In the genomic region with DNA sequence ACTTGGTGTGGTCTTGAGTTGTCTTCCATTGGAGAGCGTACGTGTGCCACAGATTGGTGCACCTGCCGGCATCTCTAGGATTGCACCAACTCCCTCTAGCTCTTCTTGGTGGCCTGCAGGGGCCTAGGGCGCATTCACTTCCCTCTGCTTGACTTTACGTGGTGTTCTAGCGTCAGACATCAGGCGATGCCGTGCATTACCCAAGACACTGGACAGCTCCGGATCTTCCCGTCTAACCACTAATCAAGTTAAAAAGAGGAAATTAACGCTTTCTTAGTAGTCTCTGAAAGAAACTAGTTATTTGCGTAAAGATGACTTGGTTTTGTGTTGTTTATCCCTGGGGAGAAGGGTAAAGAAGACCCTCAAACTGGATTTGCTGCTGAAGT, we compare ENCODE assay signal across 8 cellular contexts. TPM values are rescaled to one million over a fixed set of nuclear protein-coding genes. Genes with fewer than 3 reads are reported as not detected.
DNase-seq lines count a peak whose midpoint lies in the region; ATAC-seq, FAIRE-seq and TF ChIP-seq lines count a peak whose summit lies in the region.

No MANE protein-coding gene starts in this region.

- ATAC-seq in GM21515 (IDR thresholded peaks at IDR 0.05; ENCODE audit: unreplicated experiment) (peak; percentile 26), Right ventricle myocardium superior (ENCODE audit: poor library complexity) (peak; percentile 58), pancreas (peak in 3 of 4 donors; percentile 13 to 43 (median 36)), GM18870 (IDR thresholded peaks at IDR 0.05; ENCODE audit: unreplicated experiment) (no peak)

- CTCF ChIA-PET in activated naive CD4-positive, alpha-beta T cell treated with anti-CD3 and anti-CD28 coated beads, Interleukin-2, amount 10 ng/mL, durations not matched to agents 7 days and 5 days (lab: Charles Lee), result interaction anchor here (0.7 to 2.4 kb wide), 9 partner anchors 27 to 179 kb away, joined by 3 to 8 read pairs (median 4); a partner anchor contains a TSS

- H3K27ac Mint-ChIP-seq in activated naive CD4-positive, alpha-beta T cell treated with anti-CD3 and anti-CD28 coated beads, Interleukin-2, amount 10 ng/mL, durations not matched to agents 7 days and 5 days, result peak overlapping the region; percentile 85

- peak overlapping the region; percentile 98 for H3K4me3 Mint-ChIP-seq in activated naive CD4-positive, alpha-beta T cell treated with anti-CD3 and anti-CD28 coated beads, Interleukin-2, amount 10 ng/mL, durations not matched to agents 7 days and 5 days

- H3K9me3 ChIP-seq in pancreas, result no peaks in the 10 kb centered on the region

- peak overlapping the region; percentile 70 to 95 (median 78) for H3K4me3 ChIP-seq in pancreas

- FAIRE-seq in pancreas (lab: Jason Lieb, UNC), result no peak

- H3K27me3 Mint-ChIP-seq in activated naive CD4-positive, alpha-beta T cell treated with anti-CD3 and anti-CD28 coated beads, Interleukin-2, amount 10 ng/mL, durations not matched to agents 7 days and 5 days, result no peaks in the 10 kb centered on the region

- TF ChIP-seq CTCF in pancreas (IDR thresholded peaks at IDR 0.05), result no peak

- H3K36me3 Mint-ChIP-seq in activated naive CD4-positive, alpha-beta T cell treated with anti-CD3 and anti-CD28 coated beads, Interleukin-2, amount 10 ng/mL, durations not matched to agents 7 days and 5 days, result peaks cover 56% of the 10 kb centered on the region

- no peaks in the 10 kb centered on the region for H3K36me3 ChIP-seq in pancreas

- no peaks in the 10 kb centered on the region for H3K9me3 Mint-ChIP-seq in activated naive CD4-positive, alpha-beta T cell treated with anti-CD3 and anti-CD28 coated beads, Interleukin-2, amount 10 ng/mL, durations not matched to agents 7 days and 5 days

- H3K27me3 ChIP-seq in pancreas, result no peaks in the 10 kb centered on the region

- peak overlapping the region in 2 of 4 donors; percentile 90 to 92 for H3K27ac ChIP-seq in pancreas

- peaks cover 70% of the 10 kb centered on the region for H3K4me1 Mint-ChIP-seq in activated naive CD4-positive, alpha-beta T cell treated with anti-CD3 and anti-CD28 coated beads, Interleukin-2, amount 10 ng/mL, durations not matched to agents 7 days and 5 days

- 20 to 25% methylated on average over 12 of the region's 12 CpGs for WGBS in pancreas, 2 donors

- peak; percentile 68 for DNase-seq in ELF-1 (ENCODE audit: low read depth, low spot score)
- peak; percentile 19 for DNase-seq in M059J (ENCODE audit: low read depth)
- DNase-seq in activated naive CD4-positive, alpha-beta T cell treated with anti-CD3 and anti-CD28 coated beads, Interleukin-2, amount 10 ng/mL, durations not matched to agents 7 days and 5 days, result peak; percentile 30
- peak; percentile 73 for DNase-seq in Right ventricle myocardium superior
- peak in 1 of 6 donors; percentile 57 for DNase-seq in pancreas
- DNase-seq in NCI-H2107 (lab: John Stamatoyannopoulos, UW), result no peak

- peaks cover 10 to 20% (median 13%) of the 10 kb centered on the region in 3 donors for H3K4me1 ChIP-seq in pancreas

- intact Hi-C loops in Right ventricle myocardium superior (cut with DNase I) (no loop called here), pancreas (cut with DNase I) (no loop called here)

RNA-seq across cellular contexts. Expression of a gene that starts 0.5 kb away (rescaled TPM):
- total RNA-seq in M059J (2014; rRNA removed; shearing (Covaris generic)), result 94.3 and 102 TPM in 2 replicates
- 8.8 TPM for total RNA-seq in Right ventricle myocardium superior
- total RNA-seq in pancreas, result 10 to 100 TPM; 11.9 to 25.1 (median 14.8) TPM
- polyA plus RNA-seq in pancreas, result 10 to 100 TPM; 12.2 to 14.8 TPM

RNA-seq across cellular contexts. Expression of a gene that starts 35.9 kb away (rescaled TPM):
- total RNA-seq in M059J (2014; rRNA removed; shearing (Covaris generic)), result 9.1 and 17.6 TPM in 2 replicates
- 8.7 TPM for total RNA-seq in Right ventricle myocardium superior
- 10 to 100 TPM in 2 of 6 donors, 1 to 10 TPM in 4; 4.0 to 26.8 (median 7.9) TPM for total RNA-seq in pancreas
- polyA plus RNA-seq in pancreas, result 1 to 10 TPM; 7.8 to 8.2 TPM

RNA-seq across cellular contexts. Expression of a gene that starts 59.1 kb away (rescaled TPM):
- 15.1 and 19.8 TPM in 2 replicates for total RNA-seq in M059J (2014; rRNA removed; shearing (Covaris generic))
- total RNA-seq in Right ventricle myocardium superior (27.8 TPM), pancreas (10 to 100 TPM; 21.4 to 48.5 (median 27.6) TPM)
- polyA plus RNA-seq in pancreas, result 1 to 10 TPM; 7.5 to 9.6 TPM
